ENCODE assay signal across 22 cellular contexts in the genomic region with DNA sequence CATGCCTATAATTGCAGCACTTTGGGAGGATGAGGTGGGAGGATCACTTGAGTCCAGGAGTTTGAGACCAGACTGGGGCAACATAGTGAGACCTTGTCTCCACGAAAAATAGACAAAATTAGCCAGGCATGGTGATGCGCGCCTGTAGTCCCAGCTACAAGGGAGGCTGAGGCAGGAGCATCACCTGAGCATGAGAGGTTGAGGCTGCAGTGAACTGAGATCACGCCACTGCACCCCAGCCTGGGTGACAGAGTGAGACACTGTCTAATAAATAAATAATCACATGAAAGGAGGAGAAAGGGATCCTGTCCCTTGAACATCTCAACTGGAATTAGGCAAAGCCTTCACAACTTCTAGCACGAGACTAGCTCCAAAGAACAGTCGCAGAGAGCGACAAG. TPM values are rescaled to one million over a fixed set of nuclear protein-coding genes. Genes with fewer than 3 reads are reported as not detected.
A peak's percentile ranks its signal among the peaks of the same experiment; 100 is the strongest.
DNase-seq lines count a peak whose midpoint lies in the region; ATAC-seq and TF ChIP-seq lines count a peak whose summit lies in the region.
"Had no signal": no experiment of that assay in that cellular context is flagged by ENCODE, and none has a peak within 500 bp of the region (broad histone marks: within the 10 kb centered on the region; RNA-seq: fewer than 3 reads in every experiment).

No MANE protein-coding gene starts in this region.

- intact Hi-C loops in left ventricle myocardium superior (cut with micrococcal nuclease), result no loop called here
- intact Hi-C loops in cardiac septum (cut with DNase I), result no loop called here

- H3K9me3 Mint-ChIP-seq in endodermal cell, result no peaks in the 10 kb centered on the region

- TF ChIP-seq CTCF in cardiac muscle cell (IDR thresholded peaks at IDR 0.05; ENCODE audit: low read depth, low read length), result no peak
- no peak for TF ChIP-seq CTCF in endodermal cell (conservative IDR thresholded peaks at IDR 0.05)

- H3K4me1 Mint-ChIP-seq in endodermal cell, result peaks cover 14% of the 10 kb centered on the region

- H3K4me3 Mint-ChIP-seq in endodermal cell, result no peak overlapping the region
- H3K4me3 Mint-ChIP-seq: CD4-positive, alpha-beta T cell; IgD-negative memory B cell had no signal

- H3K9ac ChIP-seq in HUES64 (ENCODE audit: low read depth, low read length) (no peak overlapping the region), endodermal cell (ENCODE audit: extremely low read depth, low read length, poor library complexity, severe bottlenecking) (no peak overlapping the region)

- no peaks in the 10 kb centered on the region for H3K27me3 ChIP-seq in cardiac muscle cell
- H3K27me3 ChIP-seq in HUES64 (ENCODE audit: insufficient read depth, low read length), result no peaks in the 10 kb centered on the region
- peaks cover 29% of the 10 kb centered on the region for H3K27me3 ChIP-seq in endodermal cell (ENCODE audit: control insufficient read depth, insufficient read depth, low read length, poor library complexity, severe bottlenecking)

- ATAC-seq in left ventricle myocardium superior, result no peak
- ATAC-seq: A549 had no signal

- H3K36me3 ChIP-seq in cardiac muscle cell (no peaks in the 10 kb centered on the region), HUES64 (ENCODE audit: insufficient read depth, low read length) (no peaks in the 10 kb centered on the region), endodermal cell (ENCODE audit: control insufficient read depth, insufficient read depth, low read length) (no peaks in the 10 kb centered on the region)
- H3K36me3 ChIP-seq: HAP-1 had no signal

- 86% methylated on average over 7 of the region's 7 CpGs for WGBS in HUES64
- 91 to 92% methylated on average over 6 to 7 of the region's 7 CpGs for WGBS in endodermal cell (ENCODE audit: insufficient coverage in 1 of 2, insufficient read length in 1 of 2), 2 experiments

- DNase-seq in cardiac muscle cell (ENCODE audit: low read depth in 1 of 2, low spot score in 1 of 2), result no peak
- DNase-seq in left ventricle myocardium superior, result no peak
- DNase-seq in endodermal cell, result no peak
- DNase-seq in activated effector memory CD4-positive, alpha-beta T cell treated with Interleukin-2 at 50 U/mL for 16 hours, result no peak
- DNase-seq in HPDE6-E6E7 (ENCODE audit: extremely low spot score), result no peak
- no peak for DNase-seq in cardiac septum (ENCODE audit: low spot score)
- DNase-seq: AML-193; CD4-positive, alpha-beta T cell; DMS153; DMS79; GDM1; GOT3; KBM-7 had no signal

- H3K27me3 Mint-ChIP-seq in endodermal cell (ENCODE audit: insufficient read depth), result peaks cover 27% of the 10 kb centered on the region

- no peak overlapping the region for H3K4me3 ChIP-seq in cardiac muscle cell
- no peak overlapping the region for H3K4me3 ChIP-seq in HUES64 (ENCODE audit: low read length)
- H3K4me3 ChIP-seq in endodermal cell (ENCODE audit: low read length), result no peak overlapping the region
- H3K4me3 ChIP-seq: A549, HAP-1 had no signal

- peak overlapping the region; percentile 71 for H3K27ac Mint-ChIP-seq in endodermal cell
- H3K27ac Mint-ChIP-seq: CD4-positive, alpha-beta T cell; IgD-negative memory B cell had no signal

- H3K9me3 ChIP-seq in cardiac muscle cell (ENCODE audit: low read depth), result no peaks in the 10 kb centered on the region
- H3K9me3 ChIP-seq in HUES64 (ENCODE audit: insufficient read depth, low read depth, low read length), result 0 out of 2 replicates have a peak, but pooled peaks cover 4% of the 10 kb centered on the region
- peaks cover 9% of the 10 kb centered on the region for H3K9me3 ChIP-seq in endodermal cell (ENCODE audit: control insufficient read depth, low read length)
- H3K9me3 ChIP-seq: A549, HAP-1 had no signal

- peaks cover 15% of the 10 kb centered on the region for H3K4me1 ChIP-seq in cardiac muscle cell (ENCODE audit: low read depth)
- H3K4me1 ChIP-seq in HUES64 (ENCODE audit: insufficient read depth, low read length), result peaks cover 12% of the 10 kb centered on the region
- no peaks in the 10 kb centered on the region for H3K4me1 ChIP-seq in endodermal cell (ENCODE audit: control insufficient read depth, insufficient read depth, low read length)

- H3K36me3 Mint-ChIP-seq in endodermal cell (ENCODE audit: low read depth), result no peaks in the 10 kb centered on the region
- H3K36me3 Mint-ChIP-seq: IgD-negative memory B cell had no signal

- H3K27ac ChIP-seq in cardiac muscle cell (peak overlapping the region; percentile 89), HUES64 (ENCODE audit: low read depth, low read length) (peak overlapping the region; percentile 70; the same call in 1 of the 2 replicates), endodermal cell (ENCODE audit: low read depth, low read length) (no peak overlapping the region)
- H3K27ac ChIP-seq: 22Rv1, A549, C4-2B had no signal

RNA-seq across cellular contexts. Expression of gene TEKT5, which starts 53.2 kb away (rescaled TPM):
- 0.48 and 0.99 TPM in 2 replicates for total RNA-seq in cardiac muscle cell
- polyA plus RNA-seq in cardiac muscle cell, result 0.48 and 0.62 TPM in 2 replicates
- total RNA-seq in left ventricle myocardium superior, result not detected
- not detected for polyA plus RNA-seq in HUES64 (2013, experiment 1 of 2)
- polyA plus RNA-seq in HUES64 (2013, experiment 2 of 2), result 0.51 TPM
- total RNA-seq in endodermal cell, result under 1 TPM in 1 of 2 donors, not detected in 1; 0.31 TPM
- polyA plus RNA-seq in endodermal cell (2013, experiment 1 of 2), result 0.36 TPM
- 0.29 TPM for polyA plus RNA-seq in endodermal cell (2013, experiment 2 of 2)
- total RNA-seq in cardiac septum, result 0.22 TPM
- total RNA-seq: CD4-positive, alpha-beta T cell; Daoy; HT-29 had no signal
- polyA plus RNA-seq: BJ, IgD-negative memory B cell had no signal
